Comparison of ENCODE assay signal across 1 cellular context in genomic region chr1:62688687-62689085, GRCh38.
TF ChIP-seq lines count a peak whose summit lies in the region.

No MANE protein-coding gene starts in this region.

TF ChIP-seq in H1, 55 proteins besides CTCF, POLR2A, EP300 and RAD21 (continued from another document):
- TF ChIP-seq RBBP5 (IDR thresholded peaks at IDR 0.05; ENCODE audit: borderline replicate concordance, low read depth, low read length) (peak; percentile 10; the same call in 1 of the 2 replicates), TAF1 (IDR thresholded peaks at IDR 0.05; ENCODE audit: low read depth, low read length) (no peak), SP1 (IDR thresholded peaks at IDR 0.05; ENCODE audit: low read depth, low read length) (no peak), ATF2 (IDR thresholded peaks at IDR 0.05; ENCODE audit: low read length) (no peak), ASH2L (IDR thresholded peaks at IDR 0.05; ENCODE audit: low read length) (peak; percentile 93)
TF ChIP-seq in H1: peak in this region for 2.
